In genomic region chr3:55690746-55691540, GRCh38 we compare ENCODE assay signal across 9 cellular contexts.
A peak's percentile ranks its signal among the peaks of the same experiment; 100 is the strongest.
DNase-seq lines count a peak whose midpoint lies in the region; ATAC-seq and TF ChIP-seq lines count a peak whose summit lies in the region.
"Had no signal": no experiment of that assay in that cellular context is flagged by ENCODE, and none has a peak within 500 bp of the region (broad histone marks: within the 10 kb centered on the region; RNA-seq: fewer than 3 reads in every experiment).

No MANE protein-coding gene starts in this region.

- H3K9me3 ChIP-seq in OCI-LY1 (ENCODE audit: low read length), result no peaks in the 10 kb centered on the region

- H3K9ac ChIP-seq in OCI-LY1 (ENCODE audit: low read length), result peak overlapping the region; percentile 24; the same call in 1 of the 2 replicates

- H3K4me1 ChIP-seq in OCI-LY1 (ENCODE audit: insufficient read depth, low read length, severe bottlenecking), result peaks cover 64% of the 10 kb centered on the region

- no peaks in the 10 kb centered on the region for H3K9me2 ChIP-seq in OCI-LY1 (ENCODE audit: low read depth, low read length)

- H3K27me3 ChIP-seq in OCI-LY1 (ENCODE audit: insufficient read depth, low read length), result no peaks in the 10 kb centered on the region

- DNase-seq in omental fat pad (ENCODE audit: low spot score), result no peak
- no peak for DNase-seq in NCI-H128 (lab: John Stamatoyannopoulos, UW; ENCODE audit: unreplicated experiment)
- DNase-seq in osteocyte (ENCODE audit: extremely low spot score, unreplicated experiment), result no peak
- no peak for DNase-seq in chondrocyte (ENCODE audit: low spot score)
- DNase-seq: activated CD4-positive, alpha-beta T cell treated with anti-CD3 and anti-CD28 coated beads for 36 hours had no signal

- no peaks in the 10 kb centered on the region for H3K79me2 ChIP-seq in OCI-LY1 (ENCODE audit: insufficient read depth, low read length)

- H3K36me3 Mint-ChIP-seq in osteocyte (ENCODE audit: unreplicated experiment), result no peaks in the 10 kb centered on the region
- H3K36me3 Mint-ChIP-seq in chondrocyte (ENCODE audit: low read depth), result peaks cover 1% of the 10 kb centered on the region

- no peaks in the 10 kb centered on the region for H3F3A ChIP-seq in OCI-LY1 (ENCODE audit: insufficient read depth, low read length)

- peaks cover 3% of the 10 kb centered on the region for H3K4me1 Mint-ChIP-seq in osteocyte (ENCODE audit: unreplicated experiment)
- peaks cover 24% of the 10 kb centered on the region for H3K4me1 Mint-ChIP-seq in chondrocyte (ENCODE audit: low read depth)
- H3K4me1 Mint-ChIP-seq: activated CD4-positive, alpha-beta T cell treated with anti-CD3 and anti-CD28 coated beads for 36 hours had no signal

- H4K20me1 ChIP-seq in OCI-LY1 (ENCODE audit: insufficient read depth, low read length), result no peaks in the 10 kb centered on the region

- H3K4me3 Mint-ChIP-seq in osteocyte (ENCODE audit: unreplicated experiment), result no peak overlapping the region
- H3K4me3 Mint-ChIP-seq in chondrocyte (ENCODE audit: unreplicated experiment), result no peak overlapping the region
- H3K4me3 Mint-ChIP-seq: activated CD4-positive, alpha-beta T cell treated with anti-CD3 and anti-CD28 coated beads for 36 hours; dendritic cell treated with granulocyte-macrophage colony-stimulating factor and Interleukin-4, amounts not matched to agents 40 ng/mL and 50 ng/mL, for 4 days had no signal

- TF ChIP-seq CTCF in OCI-LY1 (IDR thresholded peaks at IDR 0.05; ENCODE audit: low read length) (no peak), omental fat pad (IDR thresholded peaks at IDR 0.05) (no peak), osteocyte (IDR thresholded peaks at IDR 0.05) (no peak), chondrocyte (IDR thresholded peaks at IDR 0.05) (no peak)

- H3K27ac Mint-ChIP-seq in osteocyte (ENCODE audit: unreplicated experiment), result no peak overlapping the region
- no peak overlapping the region for H3K27ac Mint-ChIP-seq in chondrocyte (ENCODE audit: unreplicated experiment)
- H3K27ac Mint-ChIP-seq: activated CD4-positive, alpha-beta T cell treated with anti-CD3 and anti-CD28 coated beads for 36 hours; dendritic cell treated with granulocyte-macrophage colony-stimulating factor and Interleukin-4, amounts not matched to agents 40 ng/mL and 50 ng/mL, for 4 days had no signal

- ATAC-seq in GM18907 (IDR thresholded peaks at IDR 0.05; ENCODE audit: unreplicated experiment), result peak; percentile 74
- ATAC-seq in HG02884 (IDR thresholded peaks at IDR 0.05; ENCODE audit: unreplicated experiment), result peak; percentile 80
- peak; percentile 44 for ATAC-seq in omental fat pad (ENCODE audit: low FRiP score)
- ATAC-seq: activated CD4-positive, alpha-beta T cell treated with anti-CD3 and anti-CD28 coated beads for 36 hours had no signal

- H3K4me2 ChIP-seq in OCI-LY1 (ENCODE audit: low read length), result peak overlapping the region; percentile 53

- no peak overlapping the region for H3K4me3 ChIP-seq in OCI-LY1 (ENCODE audit: low read depth, low read length, poor library complexity, severe bottlenecking)

- H3K27ac ChIP-seq in OCI-LY1 (ENCODE audit: low read depth, low read length, poor library complexity, severe bottlenecking), result peak overlapping the region; percentile 80

- H3K36me3 ChIP-seq in OCI-LY1 (ENCODE audit: insufficient read depth, low read length), result no peaks in the 10 kb centered on the region

- no peak overlapping the region for H2AFZ ChIP-seq in OCI-LY1 (ENCODE audit: low read length)

- no peaks in the 10 kb centered on the region for H3K9me3 Mint-ChIP-seq in osteocyte (ENCODE audit: unreplicated experiment)
- H3K9me3 Mint-ChIP-seq in chondrocyte (ENCODE audit: low read depth), result no peaks in the 10 kb centered on the region
- H3K9me3 Mint-ChIP-seq: dendritic cell treated with granulocyte-macrophage colony-stimulating factor and Interleukin-4, amounts not matched to agents 40 ng/mL and 50 ng/mL, for 4 days had no signal

- peaks cover 15% of the 10 kb centered on the region for H3K27me3 Mint-ChIP-seq in osteocyte (ENCODE audit: unreplicated experiment)
- H3K27me3 Mint-ChIP-seq in chondrocyte (ENCODE audit: low read depth), result peaks cover 2% of the 10 kb centered on the region
- H3K27me3 Mint-ChIP-seq: activated CD4-positive, alpha-beta T cell treated with anti-CD3 and anti-CD28 coated beads for 36 hours had no signal
